In the genomic region with DNA sequence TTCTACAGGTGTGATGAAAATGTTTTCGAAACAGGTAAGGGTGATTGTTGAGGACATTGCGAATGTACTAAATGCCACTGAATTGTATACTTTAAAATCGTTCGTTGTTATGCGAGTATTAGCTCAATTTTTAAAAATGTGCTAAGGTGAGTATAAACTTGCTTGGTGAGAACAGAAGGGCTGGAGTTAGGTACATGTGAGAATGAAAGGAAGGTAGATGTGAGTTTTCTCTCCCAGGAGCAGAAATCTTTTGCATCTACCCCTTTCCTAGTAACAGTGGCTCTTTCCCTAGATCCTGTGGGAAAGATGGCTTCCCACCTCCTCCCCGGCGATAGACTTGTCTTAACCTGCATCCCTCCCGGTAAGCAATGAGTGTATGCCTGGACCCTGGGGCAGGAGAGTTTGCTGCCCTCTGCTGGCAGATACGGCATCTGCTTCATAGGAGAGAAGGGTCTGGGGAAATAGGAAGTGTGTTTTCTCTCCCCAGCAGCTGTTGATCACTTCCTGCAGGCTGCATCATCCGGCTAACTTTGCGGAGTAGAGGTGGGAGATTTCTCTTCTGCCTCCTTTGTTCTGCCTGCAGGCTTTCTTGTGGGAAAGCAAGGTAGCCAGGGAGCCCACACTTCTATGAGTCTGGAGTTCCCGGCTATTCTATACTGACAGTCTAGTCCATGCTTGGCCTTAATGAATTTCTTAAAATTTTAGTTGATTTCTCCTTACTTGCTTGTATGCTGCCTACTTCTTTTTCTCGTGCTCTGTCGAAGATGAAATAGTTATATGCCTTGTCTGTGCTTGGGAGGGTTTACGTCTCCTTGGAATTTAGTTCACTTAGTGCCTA, we compare ENCODE assay signal across 8 cellular contexts.
A peak's percentile ranks its signal among the peaks of the same experiment; 100 is the strongest.
DNase-seq lines count a peak whose midpoint lies in the region; ATAC-seq and TF ChIP-seq lines count a peak whose summit lies in the region.

No MANE protein-coding gene starts in this region.

- TF ChIP-seq CTCF in Panc1 (IDR thresholded peaks at IDR 0.05) (peak; percentile 71), sigmoid colon (IDR thresholded peaks at IDR 0.05) (peak in 3 of 4 experiments; percentile 40 to 49 (median 49))

- DNase-seq in ELR (ENCODE audit: low read depth) (peak; percentile 4), HT1080 (ENCODE audit: low read depth) (peak; percentile 71), Panc1 (ENCODE audit: low read depth, low spot score) (peak; percentile 38), Right ventricle myocardium superior (peak; percentile 71), sigmoid colon (no peak), NCI-H128 (lab: John Stamatoyannopoulos, UW; ENCODE audit: unreplicated experiment) (no peak)
- peak; percentile 2 to 9 for DNase-seq in activated T-helper 1 cell treated with anti-CD3 and anti-CD28 coated beads, Interleukin-2, amount 50 U/mL, for 16 hours (ENCODE audit: low read depth in 1 of 2, low spot score in 1 of 2)

- no peak for TF ChIP-seq EP300 in sigmoid colon (IDR thresholded peaks at IDR 0.05)

- POLR2A ChIA-PET in Panc1 (lab: Charles Lee), result no interaction called here

- 57 to 67% methylated on average over 15 of the region's 15 CpGs for WGBS in sigmoid colon, 2 donors

- H3K9me3 ChIP-seq in Panc1 (ENCODE audit: control insufficient read depth, insufficient read depth, low read depth, low read length) (no peaks in the 10 kb centered on the region), sigmoid colon (peaks cover 0 to 3% (median 0%) of the 10 kb centered on the region in 4 donors)

- CTCF ChIA-PET in Panc1 (lab: Charles Lee), result no interaction called here

- ATAC-seq in GM21529 (IDR thresholded peaks at IDR 0.05; ENCODE audit: unreplicated experiment) (peak; percentile 100), Panc1 (peak; percentile 84), Right ventricle myocardium superior (ENCODE audit: poor library complexity) (peak; percentile 93)

- no TSS peak for BruUV-seq in Panc1 (replicated peaks; lab: Mats Ljungman, UMichigan)

- H3K36me3 ChIP-seq in Panc1 (ENCODE audit: control insufficient read depth, insufficient read depth, low read length) (no peaks in the 10 kb centered on the region), sigmoid colon (no peaks in the 10 kb centered on the region)

- H3K4me1 ChIP-seq in Panc1 (ENCODE audit: control insufficient read depth, insufficient read depth, low read length) (no peaks in the 10 kb centered on the region), sigmoid colon (no peaks in the 10 kb centered on the region)

- no peak for TF ChIP-seq POLR2A in sigmoid colon (IDR thresholded peaks at IDR 0.05)

- H3K27ac ChIP-seq in Panc1 (ENCODE audit: low read length) (no peak overlapping the region), sigmoid colon (no peak overlapping the region)

- H3K4me3 ChIP-seq in Panc1 (ENCODE audit: low read depth in 2 of 2, low read length in 2 of 2) (no peak overlapping the region), sigmoid colon (no peak overlapping the region)

- intact Hi-C loops in Panc1 (cut with micrococcal nuclease; ENCODE audit: unreplicated experiment), result loop anchor here (5.0 kb wide), 1 partner anchor 371 kb away; no protein-coding TSS in a partner anchor
- intact Hi-C loops in Right ventricle myocardium superior (cut with DNase I), result loop anchor here (5.0 kb wide), 1 partner anchor 371 kb away; no protein-coding TSS in a partner anchor
- intact Hi-C loops in sigmoid colon (cut with DNase I), result loop anchor here (10.0 kb wide), 1 partner anchor 373 kb away; a partner anchor contains a TSS

- in situ Hi-C loops in Panc1 (cut with HindIII; ENCODE audit: low pct_unique_long_range_greater_than_20kb, low sequenced_read_pairs), result no loop called here

- H3K27me3 ChIP-seq in Panc1 (ENCODE audit: control insufficient read depth, insufficient read depth, low read length) (no peaks in the 10 kb centered on the region), sigmoid colon (no peaks in the 10 kb centered on the region)

Comparison
In these comparisons a context has a peak if more than half of its experiments do, and no peak if none do; other contexts are left out.
1. DNase-seq: peak in ELR (single experiment), HT1080 (single experiment), Panc1 (single experiment), activated T-helper 1 cell treated with anti-CD3 and anti-CD28 coated beads, Interleukin-2, amount 50 U/mL, for 16 hours (2 of 2) and Right ventricle myocardium superior (single experiment); none in sigmoid colon (single experiment) and NCI-H128 (single experiment).
2. Peak in every context shown above with its lines, with median percentiles within 50 percentile points of each other: ATAC-seq.